8 cellular contexts compared by ENCODE assay signal in genomic region chr12:51813931-51814310, GRCh38. TPM values are rescaled to one million over a fixed set of nuclear protein-coding genes. Genes with fewer than 3 reads are reported as not detected.
DNase-seq lines count a peak whose midpoint lies in the region; ATAC-seq and TF ChIP-seq lines count a peak whose summit lies in the region.

No MANE protein-coding gene starts in this region.

- no peak overlapping the region for H3K27ac ChIP-seq in ectodermal cell (ENCODE audit: insufficient read depth, low read depth, low read length, poor library complexity, severe bottlenecking)
- peak overlapping the region; percentile 73 to 80 for H3K27ac ChIP-seq in uterus

- no peak overlapping the region for H3K27ac Mint-ChIP-seq in naive B cell

- DNase-seq in Right ventricle myocardium superior, result no peak
- no peak for DNase-seq in left cardiac atrium
- DNase-seq in naive B cell, result no peak
- no peak for DNase-seq in uterus
- DNase-seq in HPDE6-E6E7 (ENCODE audit: extremely low spot score), result no peak
- DNase-seq in stimulated activated CD4-positive, alpha-beta T cell treated with anti-CD3 and anti-CD28 coated beads, Interleukin-12 subunit alpha, Interleukin-12 subunit beta, amount 100 ng/mL, for 4 hours, result no peak

- peaks cover 10% of the 10 kb centered on the region for H3K4me1 ChIP-seq in ectodermal cell (ENCODE audit: control insufficient read depth, insufficient read depth, low read length)
- H3K4me1 ChIP-seq in uterus, result no peaks in the 10 kb centered on the region

- peaks cover 2% of the 10 kb centered on the region for H3K36me3 ChIP-seq in ectodermal cell (ENCODE audit: control insufficient read depth, insufficient read depth, low read length)
- no peaks in the 10 kb centered on the region for H3K36me3 ChIP-seq in uterus

- peaks cover 25% of the 10 kb centered on the region for H3K27me3 ChIP-seq in ectodermal cell (ENCODE audit: control insufficient read depth, insufficient read depth, low read length, poor library complexity, severe bottlenecking)
- H3K27me3 ChIP-seq in uterus, result no peaks in the 10 kb centered on the region

- H3K4me3 Mint-ChIP-seq in naive B cell, result peak overlapping the region; percentile 24 to 83 (median 72)

- H3K4me3 ChIP-seq in ectodermal cell (ENCODE audit: insufficient read depth, low read depth, low read length) (peak overlapping the region; percentile 48), uterus (peak overlapping the region in 1 of 2 donors; percentile 47)

- H3K9me3 ChIP-seq in ectodermal cell (ENCODE audit: control insufficient read depth, low read length) (no peaks in the 10 kb centered on the region), uterus (no peaks in the 10 kb centered on the region)

- H3K9me3 Mint-ChIP-seq in naive B cell, result no peaks in the 10 kb centered on the region

- TF ChIP-seq POLR2A in uterus (IDR thresholded peaks at IDR 0.05), result no peak

- ATAC-seq in Right ventricle myocardium superior (ENCODE audit: poor library complexity) (peak; percentile 17), left cardiac atrium (no peak), naive B cell (ENCODE audit: low read depth in 2 of 2) (peak in 1 of 2 donors; percentile 17), HG03039 (IDR thresholded peaks at IDR 0.05; ENCODE audit: unreplicated experiment) (no peak)

- no peak for TF ChIP-seq CTCF in uterus (IDR thresholded peaks at IDR 0.05)

- intact Hi-C loops in Right ventricle myocardium superior (cut with DNase I), result no loop called here
- intact Hi-C loops in left cardiac atrium (cut with DNase I), result no loop called here
- intact Hi-C loops in uterus (cut with DNase I; ENCODE audit: low total_unique reads), result no loop called here

- 3 to 5% methylated on average over 34 of the region's 34 CpGs for WGBS in ectodermal cell, 2 experiments

- H3K4me1 Mint-ChIP-seq in naive B cell, result peaks cover 13 to 18% (median 14%) of the 10 kb centered on the region in 3 donors

- no peaks in the 10 kb centered on the region for H3K36me3 Mint-ChIP-seq in naive B cell

- H3K27me3 Mint-ChIP-seq in naive B cell, result peaks cover 26 to 62% (median 40%) of the 10 kb centered on the region in 3 donors

RNA-seq across cellular contexts. Expression of gene FIGNL2, which starts 34.6 kb away (rescaled TPM):
- total RNA-seq in Right ventricle myocardium superior (0.30 TPM), left cardiac atrium (under 1 TPM; 0.39 to 0.47 TPM), uterus (1 to 10 TPM in 2 of 4 donors, not detected in 2; 1.7 to 2.7 TPM)
- 46.8 TPM for polyA plus RNA-seq in ectodermal cell (2013, experiment 1 of 4)
- 50.3 TPM for polyA plus RNA-seq in ectodermal cell (2013, experiment 2 of 4)
- polyA plus RNA-seq in ectodermal cell (2013, experiment 3 of 4), result 41.4 TPM
- polyA plus RNA-seq in ectodermal cell (2013, experiment 4 of 4), result 43.2 TPM
- polyA plus RNA-seq in naive B cell (ENCODE audit: low read depth in 6 of 6), result under 1 TPM in 2 of 6 donors, not detected in 4; 0.06 to 0.11 TPM
